Comparison of ENCODE assay signal across 13 cellular contexts in the genomic region with DNA sequence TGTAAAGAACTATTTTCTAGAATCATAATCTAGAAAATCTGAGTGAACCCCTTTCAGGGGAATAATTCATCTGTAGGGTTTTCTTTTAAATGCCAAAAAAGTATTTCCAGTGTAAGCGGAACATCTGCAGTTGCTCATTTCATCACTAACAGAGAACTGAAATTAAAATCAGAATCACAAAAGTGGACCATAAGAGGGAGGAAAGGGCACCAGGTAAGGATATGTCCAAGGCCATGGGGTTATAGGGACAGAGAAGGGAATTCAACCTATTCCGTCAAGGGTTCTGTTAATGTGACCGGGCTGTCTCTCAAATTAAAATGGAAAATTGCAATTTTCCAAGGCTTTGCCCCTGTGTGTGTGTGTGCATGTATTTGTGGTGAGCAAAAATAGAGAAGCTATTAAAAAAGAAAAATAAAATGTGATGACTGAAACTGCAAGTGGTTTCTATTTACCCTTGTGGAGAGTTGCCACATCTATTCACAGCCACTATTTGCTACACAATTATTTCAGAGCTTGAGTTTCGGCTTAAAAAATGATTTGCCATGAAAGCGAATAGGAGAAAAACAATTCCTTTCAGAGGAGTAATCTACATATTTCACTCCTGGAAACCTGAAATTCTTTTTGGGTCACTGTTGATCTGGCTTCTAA. TPM values are rescaled to one million over a fixed set of nuclear protein-coding genes. Genes with fewer than 3 reads are reported as not detected.
DNase-seq lines count a peak whose midpoint lies in the region; ATAC-seq and TF ChIP-seq lines count a peak whose summit lies in the region.
"Had no signal": no experiment of that assay in that cellular context is flagged by ENCODE, and none has a peak within 500 bp of the region (broad histone marks: within the 10 kb centered on the region; RNA-seq: fewer than 3 reads in every experiment).

No MANE protein-coding gene starts in this region.

- 0 out of 2 replicates have a peak, but pooled peaks cover 3% of the 10 kb centered on the region for H3K36me3 Mint-ChIP-seq in WTC11
- H3K36me3 Mint-ChIP-seq: CD8-positive, alpha-beta T cell had no signal

- H3K27ac Mint-ChIP-seq in WTC11: peak overlapping the region; percentile 91
- H3K27ac Mint-ChIP-seq: CD8-positive, alpha-beta T cell had no signal

- peak overlapping the region; percentile 92 for H3K27ac ChIP-seq in trophoblast cell (ENCODE audit: low read depth, low read length)
- H3K27ac ChIP-seq: parathyroid adenoma had no signal

- H3K4me1 Mint-ChIP-seq in WTC11: peaks cover 93% of the 10 kb centered on the region

- POLR2A ChIA-PET in WTC11 (lab: Charles Lee): no interaction called here

- no peak overlapping the region for H2AFZ ChIP-seq in trophoblast cell (ENCODE audit: insufficient read depth, low read length, poor library complexity)
- H2AFZ ChIP-seq: parathyroid adenoma had no signal

- H3K4me3 ChIP-seq in trophoblast cell (ENCODE audit: low read depth, low read length): no peak overlapping the region

- H3K4me2 ChIP-seq in trophoblast cell (ENCODE audit: low read length): no peak overlapping the region

- H3K14ac ChIP-seq in trophoblast cell (ENCODE audit: low read length): no peak overlapping the region

- no peak overlapping the region for H3K23ac ChIP-seq in trophoblast cell (ENCODE audit: low read length)

- H3K79me1 ChIP-seq in trophoblast cell (ENCODE audit: low read length): peaks cover 11% of the 10 kb centered on the region

- H3K9me3 Mint-ChIP-seq in WTC11: no peaks in the 10 kb centered on the region
- H3K9me3 Mint-ChIP-seq: CD8-positive, alpha-beta T cell had no signal

- no peak overlapping the region for H2AK5ac ChIP-seq in trophoblast cell (ENCODE audit: low read length)

- H3K27me3 Mint-ChIP-seq in WTC11 (ENCODE audit: low read depth): no peaks in the 10 kb centered on the region

- no peak for TF ChIP-seq CTCF in WTC11 (IDR thresholded peaks at IDR 0.05)

- H3K79me2 ChIP-seq in trophoblast cell (ENCODE audit: control insufficient read depth, insufficient read depth, low read length, poor library complexity): peaks cover 6% of the 10 kb centered on the region
- H3K79me2 ChIP-seq: parathyroid adenoma had no signal

- H3K4ac ChIP-seq in trophoblast cell (ENCODE audit: low read depth, low read length): no peak overlapping the region

- CTCF ChIA-PET in WTC11 (lab: Charles Lee): no interaction called here

- no peak overlapping the region for H2BK12ac ChIP-seq in trophoblast cell (ENCODE audit: low read length)

- no CpG with 5 or more reads among the region's 5 CpGs for WGBS in trophoblast cell (ENCODE audit: extremely low coverage, insufficient coverage, insufficient read length)

- H3K27me3 ChIP-seq in trophoblast cell (ENCODE audit: insufficient read depth, low read length): no peaks in the 10 kb centered on the region

- H4K8ac ChIP-seq in trophoblast cell (ENCODE audit: low read depth, low read length): no peak overlapping the region

- no peak overlapping the region for H3K18ac ChIP-seq in trophoblast cell (ENCODE audit: low read length)

- ATAC-seq in GM18511 (IDR thresholded peaks at IDR 0.05; ENCODE audit: unreplicated experiment): peak; percentile 57
- ATAC-seq in HG03095 (IDR thresholded peaks at IDR 0.05; ENCODE audit: unreplicated experiment): peak; percentile 43
- no peak for ATAC-seq in WTC11
- ATAC-seq: CD8-positive, alpha-beta T cell had no signal

- no peaks in the 10 kb centered on the region for H3K36me3 ChIP-seq in trophoblast cell (ENCODE audit: control insufficient read depth in 1 of 2, insufficient read depth in 2 of 2, low read length in 2 of 2)

- H2BK5ac ChIP-seq in trophoblast cell (ENCODE audit: low read depth, low read length, poor library complexity): peak overlapping the region; percentile 57

- H3K9me3 ChIP-seq in trophoblast cell (ENCODE audit: insufficient read depth, low read depth, low read length): no peaks in the 10 kb centered on the region

- no peak overlapping the region for H4K91ac ChIP-seq in trophoblast cell (ENCODE audit: low read depth, low read length)

- no peak overlapping the region for H4K12ac ChIP-seq in trophoblast cell (ENCODE audit: low read depth, low read length)

- peaks cover 6 to 19% of the 10 kb centered on the region in 2 experiments for H3K4me1 ChIP-seq in trophoblast cell (ENCODE audit: control insufficient read depth in 1 of 2, insufficient read depth in 2 of 2, low read length in 2 of 2)
- H3K4me1 ChIP-seq: parathyroid adenoma had no signal

- H3K9ac ChIP-seq in trophoblast cell (ENCODE audit: low read length): no peak overlapping the region
- H3K9ac ChIP-seq: parathyroid adenoma had no signal

- DNase-seq in WTC11 (ENCODE audit: low spot score): no peak
- peak in 1 of 2 donors; percentile 27 for DNase-seq in trophoblast cell
- DNase-seq in NCI-H446 (lab: John Stamatoyannopoulos, UW): no peak
- no peak for DNase-seq in SHP77 (lab: John Stamatoyannopoulos, UW)
- DNase-seq in HPDE6-E6E7 (ENCODE audit: extremely low spot score): no peak
- DNase-seq in pons (ENCODE audit: low spot score): no peak
- DNase-seq: CD8-positive, alpha-beta T cell; left cardiac atrium; NCI-H1436 treated with DMSO at 0.1 percent for 48 hours; stimulated activated CD4-positive, alpha-beta T cell treated with anti-CD3 and anti-CD28 coated beads, Interleukin-4, amount 100 ng/mL, for 1 hour had no signal

- H2BK120ac ChIP-seq in trophoblast cell (ENCODE audit: insufficient read depth, low read length, poor library complexity): peak overlapping the region; percentile 58

- no peak overlapping the region for H3K4me3 Mint-ChIP-seq in WTC11
- H3K4me3 Mint-ChIP-seq: CD8-positive, alpha-beta T cell had no signal

TF ChIP-seq in WTC11, 78 proteins besides CTCF, POLR2A, EP300 and RAD21 (continues in another document):
- no peak for TF ChIP-seq RELA (CRISPR knock-in tag; IDR thresholded peaks at IDR 0.05; ENCODE audit: borderline replicate concordance)
- TF ChIP-seq ZNF219 (CRISPR knock-in tag; IDR thresholded peaks at IDR 0.05; ENCODE audit: borderline replicate concordance): no peak
- no peak for TF ChIP-seq IRF1 (CRISPR knock-in tag; IDR thresholded peaks at IDR 0.05)
- TF ChIP-seq CREB1 (CRISPR knock-in tag; IDR thresholded peaks at IDR 0.05): no peak
- no peak for TF ChIP-seq SP1 (CRISPR knock-in tag; conservative IDR thresholded peaks at IDR 0.05)
- no peak for TF ChIP-seq NR3C1 (CRISPR knock-in tag; conservative IDR thresholded peaks at IDR 0.05; ENCODE audit: low read depth)
- no peak for TF ChIP-seq ZNF396 (CRISPR knock-in tag; IDR thresholded peaks at IDR 0.05; ENCODE audit: borderline replicate concordance)
- TF ChIP-seq, protein P1, sequence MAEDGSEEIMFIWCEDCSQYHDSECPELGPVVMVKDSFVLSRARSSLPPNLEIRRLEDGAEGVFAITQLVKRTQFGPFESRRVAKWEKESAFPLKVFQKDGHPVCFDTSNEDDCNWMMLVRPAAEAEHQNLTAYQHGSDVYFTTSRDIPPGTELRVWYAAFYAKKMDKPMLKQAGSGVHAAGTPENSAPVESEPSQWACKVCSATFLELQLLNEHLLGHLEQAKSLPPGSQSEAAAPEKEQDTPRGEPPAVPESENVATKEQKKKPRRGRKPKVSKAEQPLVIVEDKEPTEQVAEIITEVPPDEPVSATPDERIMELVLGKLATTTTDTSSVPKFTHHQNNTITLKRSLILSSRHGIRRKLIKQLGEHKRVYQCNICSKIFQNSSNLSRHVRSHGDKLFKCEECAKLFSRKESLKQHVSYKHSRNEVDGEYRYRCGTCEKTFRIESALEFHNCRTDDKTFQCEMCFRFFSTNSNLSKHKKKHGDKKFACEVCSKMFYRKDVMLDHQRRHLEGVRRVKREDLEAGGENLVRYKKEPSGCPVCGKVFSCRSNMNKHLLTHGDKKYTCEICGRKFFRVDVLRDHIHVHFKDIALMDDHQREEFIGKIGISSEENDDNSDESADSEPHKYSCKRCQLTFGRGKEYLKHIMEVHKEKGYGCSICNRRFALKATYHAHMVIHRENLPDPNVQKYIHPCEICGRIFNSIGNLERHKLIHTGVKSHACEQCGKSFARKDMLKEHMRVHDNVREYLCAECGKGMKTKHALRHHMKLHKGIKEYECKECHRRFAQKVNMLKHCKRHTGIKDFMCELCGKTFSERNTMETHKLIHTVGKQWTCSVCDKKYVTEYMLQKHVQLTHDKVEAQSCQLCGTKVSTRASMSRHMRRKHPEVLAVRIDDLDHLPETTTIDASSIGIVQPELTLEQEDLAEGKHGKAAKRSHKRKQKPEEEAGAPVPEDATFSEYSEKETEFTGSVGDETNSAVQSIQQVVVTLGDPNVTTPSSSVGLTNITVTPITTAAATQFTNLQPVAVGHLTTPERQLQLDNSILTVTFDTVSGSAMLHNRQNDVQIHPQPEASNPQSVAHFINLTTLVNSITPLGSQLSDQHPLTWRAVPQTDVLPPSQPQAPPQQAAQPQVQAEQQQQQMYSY (CRISPR knock-in tag; IDR thresholded peaks at IDR 0.05): no peak
- TF ChIP-seq TCF7 (CRISPR knock-in tag; IDR thresholded peaks at IDR 0.05; ENCODE audit: low read depth): no peak
- TF ChIP-seq TP53 (CRISPR knock-in tag; IDR thresholded peaks at IDR 0.05): no peak
- TF ChIP-seq, protein P2, sequence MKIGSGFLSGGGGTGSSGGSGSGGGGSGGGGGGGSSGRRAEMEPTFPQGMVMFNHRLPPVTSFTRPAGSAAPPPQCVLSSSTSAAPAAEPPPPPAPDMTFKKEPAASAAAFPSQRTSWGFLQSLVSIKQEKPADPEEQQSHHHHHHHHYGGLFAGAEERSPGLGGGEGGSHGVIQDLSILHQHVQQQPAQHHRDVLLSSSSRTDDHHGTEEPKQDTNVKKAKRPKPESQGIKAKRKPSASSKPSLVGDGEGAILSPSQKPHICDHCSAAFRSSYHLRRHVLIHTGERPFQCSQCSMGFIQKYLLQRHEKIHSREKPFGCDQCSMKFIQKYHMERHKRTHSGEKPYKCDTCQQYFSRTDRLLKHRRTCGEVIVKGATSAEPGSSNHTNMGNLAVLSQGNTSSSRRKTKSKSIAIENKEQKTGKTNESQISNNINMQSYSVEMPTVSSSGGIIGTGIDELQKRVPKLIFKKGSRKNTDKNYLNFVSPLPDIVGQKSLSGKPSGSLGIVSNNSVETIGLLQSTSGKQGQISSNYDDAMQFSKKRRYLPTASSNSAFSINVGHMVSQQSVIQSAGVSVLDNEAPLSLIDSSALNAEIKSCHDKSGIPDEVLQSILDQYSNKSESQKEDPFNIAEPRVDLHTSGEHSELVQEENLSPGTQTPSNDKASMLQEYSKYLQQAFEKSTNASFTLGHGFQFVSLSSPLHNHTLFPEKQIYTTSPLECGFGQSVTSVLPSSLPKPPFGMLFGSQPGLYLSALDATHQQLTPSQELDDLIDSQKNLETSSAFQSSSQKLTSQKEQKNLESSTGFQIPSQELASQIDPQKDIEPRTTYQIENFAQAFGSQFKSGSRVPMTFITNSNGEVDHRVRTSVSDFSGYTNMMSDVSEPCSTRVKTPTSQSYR (CRISPR knock-in tag; IDR thresholded peaks at IDR 0.05): no peak

RNA-seq across cellular contexts. Expression of gene APP, which starts 53.1 kb away (rescaled TPM):
- 560 to 657 TPM (median 656 TPM) in 3 replicates for total RNA-seq in WTC11 (2021)
- 481 and 496 TPM in 2 replicates for polyA plus RNA-seq in trophoblast cell (2013)
